ENCODE assay signal across 11 cellular contexts in genomic region chr20:6835609-6836008, GRCh38.
"Had no signal": no experiment of that assay in that cellular context is flagged by ENCODE, and none has a peak within 500 bp of the region (broad histone marks: within the 10 kb centered on the region; RNA-seq: fewer than 3 reads in every experiment).

No MANE protein-coding gene starts in this region.

- FAIRE-seq: H1, H54 had no signal

- ATAC-seq: GM23338, HCT116 had no signal

- H3K36me3 ChIP-seq: HAP-1 had no signal

- H3K4me2 ChIP-seq: GM23338 had no signal

- H3K27ac ChIP-seq: GM23248 had no signal

- H3K27ac Mint-ChIP-seq: GM23338, H9, HFFc6 had no signal

- H3K4me3 Mint-ChIP-seq: GM23338, H9, HFFc6 had no signal

- H3K9me3 ChIP-seq: HAP-1 had no signal

- H3K9ac ChIP-seq: GM23248 had no signal

- H3K9me3 Mint-ChIP-seq: GM23338, H9 had no signal

- DNase-seq: GM23248, GOT3, H7, H9, HCEC 1CT, HFFc6 had no signal

- H2AFZ ChIP-seq: GM23248, GM23338 had no signal

- H3K4me1 ChIP-seq: HAP-1 had no signal

- H3K4me3 ChIP-seq: GM23248, GM23338, HAP-1 had no signal
